In genomic region chr16:81615411-81615810, GRCh38 we compare ENCODE assay signal across 2 cellular contexts.
TF ChIP-seq lines count a peak whose summit lies in the region.

No MANE protein-coding gene starts in this region.

TF ChIP-seq in HepG2, 621 proteins besides CTCF, POLR2A, EP300 and RAD21 (continues in another document):
- TF ChIP-seq KMT2A (CRISPR knock-in tag; IDR thresholded peaks at IDR 0.05) = no peak
- TF ChIP-seq TIGD3 (CRISPR knock-in tag; IDR thresholded peaks at IDR 0.05; ENCODE audit: borderline replicate concordance) = no peak
- no peak for TF ChIP-seq ZNF382 (CRISPR knock-in tag; IDR thresholded peaks at IDR 0.05; ENCODE audit: borderline replicate concordance)
- no peak for TF ChIP-seq ZNF550 (CRISPR knock-in tag; IDR thresholded peaks at IDR 0.05; ENCODE audit: borderline replicate concordance)
- no peak for TF ChIP-seq PRDM4 (CRISPR knock-in tag; IDR thresholded peaks at IDR 0.05; ENCODE audit: borderline replicate concordance)
- no peak for TF ChIP-seq ZMAT3 (CRISPR knock-in tag; conservative IDR thresholded peaks at IDR 0.05)
- no peak for TF ChIP-seq FOXM1 (CRISPR knock-in tag; IDR thresholded peaks at IDR 0.05)
- no peak for TF ChIP-seq ZSCAN31 (CRISPR knock-in tag; IDR thresholded peaks at IDR 0.05; ENCODE audit: low read depth)
- TF ChIP-seq ZSCAN21 (CRISPR knock-in tag; IDR thresholded peaks at IDR 0.05; ENCODE audit: borderline replicate concordance) = no peak
- TF ChIP-seq STAG1 (CRISPR knock-in tag; IDR thresholded peaks at IDR 0.05) = no peak
- 0 out of 2 replicates have a peak, but pooled peaks have one; percentile 15 for TF ChIP-seq FOXP1 (IDR thresholded peaks at IDR 0.05)
- TF ChIP-seq FOXP1 (CRISPR knock-in tag; IDR thresholded peaks at IDR 0.05) = no peak
- TF ChIP-seq RFXAP (CRISPR knock-in tag; IDR thresholded peaks at IDR 0.05; ENCODE audit: borderline replicate concordance) = no peak
- TF ChIP-seq NFRKB (IDR thresholded peaks at IDR 0.05) = peak; percentile 41; the same call in 1 of the 2 replicates
- TF ChIP-seq KLF12 (CRISPR knock-in tag; IDR thresholded peaks at IDR 0.05; ENCODE audit: borderline replicate concordance) = no peak
- TF ChIP-seq GTF3A (CRISPR knock-in tag; conservative IDR thresholded peaks at IDR 0.05) = no peak
- no peak for TF ChIP-seq NFIB (CRISPR knock-in tag; IDR thresholded peaks at IDR 0.05; ENCODE audit: borderline replicate concordance)
- TF ChIP-seq ZNF407 (CRISPR knock-in tag; IDR thresholded peaks at IDR 0.05; ENCODE audit: not compliant biosample characterization) = no peak
- no peak for TF ChIP-seq GLI4 (CRISPR knock-in tag; IDR thresholded peaks at IDR 0.05; ENCODE audit: borderline replicate concordance)

TF ChIP-seq in H1, 55 proteins besides CTCF, POLR2A, EP300 and RAD21:
- TF ChIP-seq RXRA (IDR thresholded peaks at IDR 0.05; ENCODE audit: insufficient read depth, low read depth, low read length) = no peak
- TF ChIP-seq SRF (IDR thresholded peaks at IDR 0.05; ENCODE audit: low read depth, low read length) = no peak
- TF ChIP-seq CREB1 (IDR thresholded peaks at IDR 0.05) = no peak
- TF ChIP-seq CEBPB (IDR thresholded peaks at IDR 0.05; ENCODE audit: low read depth, low read length) = no peak
- TF ChIP-seq TAF1 (IDR thresholded peaks at IDR 0.05; ENCODE audit: low read depth, low read length) = no peak
- TF ChIP-seq BRCA1 (IDR thresholded peaks at IDR 0.05; ENCODE audit: low read depth, low read length) = no peak
- TF ChIP-seq YY1 (IDR thresholded peaks at IDR 0.05; ENCODE audit: low read depth, low read length) = no peak
- TF ChIP-seq FOSL1 (IDR thresholded peaks at IDR 0.05; ENCODE audit: insufficient read depth, low read depth, low read length) = no peak
- TF ChIP-seq POU5F1 (IDR thresholded peaks at IDR 0.05; ENCODE audit: low read depth, low read length) = no peak
- TF ChIP-seq JUND (IDR thresholded peaks at IDR 0.05; ENCODE audit: low read length) = no peak
- no peak for TF ChIP-seq SIX5 (IDR thresholded peaks at IDR 0.05; ENCODE audit: low read depth, low read length)
- no peak for TF ChIP-seq CBX8 (IDR thresholded peaks at IDR 0.05; ENCODE audit: borderline replicate concordance, low read depth, low read length)
- no peak for TF ChIP-seq SP2 (IDR thresholded peaks at IDR 0.05; ENCODE audit: low read length)
- TF ChIP-seq CBX5 (IDR thresholded peaks at IDR 0.05; ENCODE audit: low read depth, low read length) = no peak
- TF ChIP-seq SIN3A (conservative IDR thresholded peaks at IDR 0.05 in 1 of 2, IDR thresholded peaks at IDR 0.05 in 1 of 2; ENCODE audit: low read depth in 1 of 2, low read length in 2 of 2) = no peak
- no peak for TF ChIP-seq MAFK (IDR thresholded peaks at IDR 0.05; ENCODE audit: low read depth, low read length)
- no peak for TF ChIP-seq JUN (IDR thresholded peaks at IDR 0.05; ENCODE audit: low read depth, low read length)
- no peak for TF ChIP-seq TCF12 (IDR thresholded peaks at IDR 0.05; ENCODE audit: low read depth, low read length)
- no peak for TF ChIP-seq EGR1 (IDR thresholded peaks at IDR 0.05; ENCODE audit: borderline replicate concordance, low read depth, low read length)
- TF ChIP-seq TBP (IDR thresholded peaks at IDR 0.05; ENCODE audit: low read depth, low read length) = no peak
